ENCODE assay signal across 12 cellular contexts in genomic region chr6:15905488-15906392, GRCh38.
A peak's percentile ranks its signal among the peaks of the same experiment; 100 is the strongest.
DNase-seq lines count a peak whose midpoint lies in the region; ATAC-seq and TF ChIP-seq lines count a peak whose summit lies in the region.
"Had no signal": no experiment of that assay in that cellular context is flagged by ENCODE, and none has a peak within 500 bp of the region (broad histone marks: within the 10 kb centered on the region; RNA-seq: fewer than 3 reads in every experiment).

No MANE protein-coding gene starts in this region.

- H3K4me2 ChIP-seq in smooth muscle cell = peak overlapping the region; percentile 46

- peak overlapping the region; percentile 13 for H3K9ac ChIP-seq in smooth muscle cell (ENCODE audit: low read depth)

- 54% methylated on average over 8 of the region's 8 CpGs for WGBS in smooth muscle cell (ENCODE audit: low lambda C conversion rate)

- intact Hi-C loops in activated B cell treated with CpG ODN at 0.5 μM for 24 hours (cut with micrococcal nuclease) = loop anchor here (10.0 kb wide), 1 partner anchor 1799 kb away; the partner anchor contains the start of gene NUP153

- H3K4me1 ChIP-seq in smooth muscle cell (ENCODE audit: low read depth) = peaks cover 14% of the 10 kb centered on the region
- H3K4me1 ChIP-seq: psoas muscle had no signal

- peaks cover 62% of the 10 kb centered on the region for H3K4me1 Mint-ChIP-seq in activated B cell treated with CpG ODN at 0.5 μM for 24 hours

- no peak overlapping the region for H3K4me3 ChIP-seq in smooth muscle cell
- H3K4me3 ChIP-seq: psoas muscle had no signal

- no peaks in the 10 kb centered on the region for H3K9me3 ChIP-seq in smooth muscle cell (replicated peaks; ENCODE audit: low read depth)

- H3K4me3 Mint-ChIP-seq in activated B cell treated with CpG ODN at 0.5 μM for 24 hours = peak overlapping the region; percentile 62
- H3K4me3 Mint-ChIP-seq: T-cell had no signal

- H4K20me1 ChIP-seq in smooth muscle cell (ENCODE audit: low read depth) = no peaks in the 10 kb centered on the region

- H3K27me3 ChIP-seq in smooth muscle cell (ENCODE audit: low read depth) = no peaks in the 10 kb centered on the region

- DNase-seq in NAMALWA (ENCODE audit: low spot score) (peak; percentile 15), activated B cell treated with CpG ODN at 0.5 μM for 24 hours (no peak), smooth muscle cell (lab: John Stamatoyannopoulos, UW; ENCODE audit: unreplicated experiment) (no peak), T-helper 1 cell (no peak), cortex of kidney (lab: John Stamatoyannopoulos, UW) (no peak), NCI-H2196 (lab: John Stamatoyannopoulos, UW; ENCODE audit: unreplicated experiment) (no peak)
- DNase-seq: activated T-cell treated with anti-CD3 and anti-CD28 coated beads for 4 hours, DND-41, left ventricle myocardium superior, psoas muscle, T-cell had no signal

- peak overlapping the region; percentile 39 for H3K27ac ChIP-seq in smooth muscle cell (ENCODE audit: low read depth)
- H3K27ac ChIP-seq: psoas muscle had no signal

- H2AFZ ChIP-seq in smooth muscle cell (ENCODE audit: low read depth) = no peak overlapping the region

- H3K36me3 Mint-ChIP-seq in activated B cell treated with CpG ODN at 0.5 μM for 24 hours (ENCODE audit: low read depth) = no peaks in the 10 kb centered on the region
- H3K36me3 Mint-ChIP-seq: T-cell had no signal

- peaks cover 2% of the 10 kb centered on the region for H3K9me3 Mint-ChIP-seq in activated B cell treated with CpG ODN at 0.5 μM for 24 hours
- H3K9me3 Mint-ChIP-seq: T-cell had no signal

- ATAC-seq in GM18868 (IDR thresholded peaks at IDR 0.05; ENCODE audit: unreplicated experiment) = peak; percentile 34
- peak; percentile 11 for ATAC-seq in activated B cell treated with CpG ODN at 0.5 μM for 24 hours (ENCODE audit: low read depth)
- ATAC-seq: left ventricle myocardium superior, psoas muscle, T-cell had no signal

- peaks cover 8% of the 10 kb centered on the region for H3F3A ChIP-seq in smooth muscle cell (ENCODE audit: low read depth)

- TF ChIP-seq CTCF in activated B cell treated with CpG ODN at 0.5 μM for 24 hours (IDR thresholded peaks at IDR 0.05) (no peak), smooth muscle cell (IDR thresholded peaks at IDR 0.05; ENCODE audit: borderline replicate concordance, insufficient read depth, poor library complexity, severe bottlenecking) (no peak)

- CTCF ChIA-PET in activated B cell treated with CpG ODN at 0.5 μM for 24 hours (lab: Charles Lee) = interaction anchor here (0.8 to 1.8 kb wide), 3 partner anchors 9 to 223 kb away, joined by 3 to 5 read pairs (median 4); partner anchors contain the start of gene MYLIP

- no peaks in the 10 kb centered on the region for H3K27me3 Mint-ChIP-seq in activated B cell treated with CpG ODN at 0.5 μM for 24 hours

- H3K79me2 ChIP-seq in smooth muscle cell (ENCODE audit: low read depth) = no peaks in the 10 kb centered on the region

- POLR2A ChIA-PET in activated B cell treated with CpG ODN at 0.5 μM for 24 hours (lab: Charles Lee) = interaction anchor here (0.7 to 2.5 kb wide), 6 partner anchors 9 to 244 kb away, joined by 3 to 21 read pairs (median 4); partner anchors contain the start of gene MYLIP

- H3K27ac Mint-ChIP-seq in activated B cell treated with CpG ODN at 0.5 μM for 24 hours = peak overlapping the region; percentile 82
- H3K27ac Mint-ChIP-seq: T-cell had no signal

- no peaks in the 10 kb centered on the region for H3K36me3 ChIP-seq in smooth muscle cell (ENCODE audit: low read depth)
